ENCODE assay signal across 28 cellular contexts in the genomic region with DNA sequence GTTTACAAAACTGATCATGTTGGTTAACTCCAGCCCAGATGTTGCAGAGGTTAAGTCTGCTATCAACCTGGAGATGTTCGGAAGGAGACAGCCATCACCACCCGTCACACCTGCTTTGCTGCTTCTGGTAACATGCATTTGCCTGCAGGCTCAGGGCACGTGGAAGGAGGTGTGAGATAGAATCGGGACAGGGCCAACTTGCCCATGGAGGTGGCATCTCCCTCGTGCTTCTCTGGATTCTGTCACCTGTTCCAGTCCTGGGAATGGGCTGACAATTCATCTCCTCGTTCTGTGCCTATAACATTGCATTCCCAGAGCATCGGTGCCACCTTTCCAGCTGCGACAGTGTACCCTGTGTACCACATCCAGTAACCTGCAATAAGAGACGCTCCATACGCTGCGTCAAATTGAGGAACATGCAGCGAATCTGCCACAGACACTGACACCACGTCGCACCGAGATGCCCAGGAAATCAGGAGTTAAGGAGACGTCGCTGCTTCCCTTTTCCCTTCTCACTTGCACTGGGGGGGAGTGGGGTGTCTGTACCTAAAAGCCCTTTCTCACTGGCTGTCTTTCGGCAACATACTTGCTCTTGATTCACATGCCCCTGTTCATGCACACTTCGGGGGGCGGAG.
"Had no signal": no experiment of that assay in that cellular context is flagged by ENCODE, and none has a peak within 500 bp of the region (broad histone marks: within the 10 kb centered on the region; RNA-seq: fewer than 3 reads in every experiment).

No MANE protein-coding gene starts in this region.

- H3K27ac Mint-ChIP-seq: activated CD4-positive, alpha-beta memory T cell treated with anti-CD3 and anti-CD28 coated beads for 36 hours; activated CD8-positive, alpha-beta memory T cell treated with anti-CD3 and anti-CD28 coated beads, Interleukin-2, amount 10 ng/mL, durations not matched to agents 7 days and 5 days; activated naive CD4-positive, alpha-beta T cell treated with anti-CD3 and anti-CD28 coated beads, Interleukin-2, amount 10 ng/mL, durations not matched to agents 7 days and 5 days; activated naive CD8-positive, alpha-beta T cell treated with anti-CD3 and anti-CD28 coated beads for 36 hours; T-helper 1 cell treated with Interleukin-12 subunit alpha and Interleukin-12 subunit beta and Interleukin-4 antibody, amounts not matched to agents 30 μg/mL and 1 μg/mL, for 36 hours; T-helper 2 cell treated with Interferon-gamma antibody and Interleukin-4, amounts not matched to agents 5 μg/mL and 100 μg/mL, for 36 hours had no signal

- DNase-seq: activated CD4-positive, alpha-beta memory T cell treated with anti-CD3 and anti-CD28 coated beads for 36 hours; activated CD4-positive, alpha-beta T cell treated with anti-CD3 and anti-CD28 coated beads for 4 hours; activated CD4-positive, alpha-beta T cell treated with anti-CD3 and anti-CD28 coated beads, Interleukin-2, amount 50 U/mL, for 1 hour; activated CD8-positive, alpha-beta memory T cell treated with anti-CD3 and anti-CD28 coated beads for 24 hours; activated CD8-positive, alpha-beta memory T cell treated with anti-CD3 and anti-CD28 coated beads, Interleukin-2, amount 10 ng/mL, durations not matched to agents 7 days and 5 days; activated CD8-positive, alpha-beta memory T cell treated with anti-CD3 and anti-CD28 coated beads, Interleukin-2, amount 50 U/mL, for 48 hours; activated effector memory CD4-positive, alpha-beta T cell treated with Interleukin-2 at 50 U/mL for 16 hours; activated naive CD4-positive, alpha-beta T cell treated with anti-CD3 and anti-CD28 coated beads, Interleukin-2, amount 10 ng/mL, durations not matched to agents 7 days and 5 days; activated naive CD8-positive, alpha-beta T cell treated with anti-CD3 and anti-CD28 coated beads for 36 hours; activated T-cell treated with anti-CD3 and anti-CD28 coated beads, Interleukin-2, amount 50 U/mL, for 48 hours; amniotic stem cell; body of pancreas; NCI-H1105; NCI-H1436; NCI-H1694; NCI-H1930; NCI-H345; NCI-H524 treated with DMSO at 0.1 percent for 48 hours; SHP77 treated with DMSO at 0.1 percent for 48 hours; SK-N-SH had no signal

- H3K27ac ChIP-seq: ascending aorta, body of pancreas, breast epithelium, SJSA1 had no signal

- ATAC-seq: activated CD4-positive, CD25-positive, alpha-beta regulatory T cell treated with anti-CD3 and anti-CD28 coated beads, Interleukin-2, amount 50 U/mL, for 24 hours; activated CD8-positive, alpha-beta memory T cell treated with anti-CD3 and anti-CD28 coated beads, Interleukin-2, amount 10 ng/mL, durations not matched to agents 7 days and 5 days; body of pancreas; K562; Panc1 had no signal

- H3K27me3 Mint-ChIP-seq: activated CD8-positive, alpha-beta memory T cell treated with anti-CD3 and anti-CD28 coated beads, Interleukin-2, amount 10 ng/mL, durations not matched to agents 7 days and 5 days had no signal

- H3K4me3 ChIP-seq: ascending aorta, body of pancreas, breast epithelium, K562, SJSA1 had no signal

- H3K27me3 ChIP-seq: ascending aorta, body of pancreas had no signal

- H3K36me3 ChIP-seq: ascending aorta, breast epithelium, SJSA1 had no signal

- H3K9me3 Mint-ChIP-seq: activated CD4-positive, alpha-beta memory T cell treated with anti-CD3 and anti-CD28 coated beads for 36 hours; activated naive CD4-positive, alpha-beta T cell treated with anti-CD3 and anti-CD28 coated beads, Interleukin-2, amount 10 ng/mL, durations not matched to agents 7 days and 5 days; activated naive CD8-positive, alpha-beta T cell treated with anti-CD3 and anti-CD28 coated beads for 36 hours; T-helper 1 cell treated with Interleukin-12 subunit alpha and Interleukin-12 subunit beta and Interleukin-4 antibody, amounts not matched to agents 30 μg/mL and 1 μg/mL, for 36 hours; T-helper 2 cell treated with Interferon-gamma antibody and Interleukin-4, amounts not matched to agents 5 μg/mL and 100 μg/mL, for 36 hours had no signal

- H3K36me3 Mint-ChIP-seq: activated CD4-positive, alpha-beta memory T cell treated with anti-CD3 and anti-CD28 coated beads for 36 hours; activated CD8-positive, alpha-beta memory T cell treated with anti-CD3 and anti-CD28 coated beads, Interleukin-2, amount 10 ng/mL, durations not matched to agents 7 days and 5 days; activated naive CD4-positive, alpha-beta T cell treated with anti-CD3 and anti-CD28 coated beads, Interleukin-2, amount 10 ng/mL, durations not matched to agents 7 days and 5 days; activated naive CD8-positive, alpha-beta T cell treated with anti-CD3 and anti-CD28 coated beads for 36 hours had no signal

- H3K4me3 Mint-ChIP-seq: activated CD4-positive, alpha-beta memory T cell treated with anti-CD3 and anti-CD28 coated beads for 36 hours; activated CD8-positive, alpha-beta memory T cell treated with anti-CD3 and anti-CD28 coated beads, Interleukin-2, amount 10 ng/mL, durations not matched to agents 7 days and 5 days; activated naive CD4-positive, alpha-beta T cell treated with anti-CD3 and anti-CD28 coated beads, Interleukin-2, amount 10 ng/mL, durations not matched to agents 7 days and 5 days; activated naive CD8-positive, alpha-beta T cell treated with anti-CD3 and anti-CD28 coated beads for 36 hours; T-helper 1 cell treated with Interleukin-12 subunit alpha and Interleukin-12 subunit beta and Interleukin-4 antibody, amounts not matched to agents 30 μg/mL and 1 μg/mL, for 36 hours; T-helper 2 cell treated with Interferon-gamma antibody and Interleukin-4, amounts not matched to agents 5 μg/mL and 100 μg/mL, for 36 hours had no signal

- H3K9me3 ChIP-seq: ascending aorta, body of pancreas, breast epithelium, SJSA1, SK-N-SH had no signal

- H3K4me1 Mint-ChIP-seq: activated CD8-positive, alpha-beta memory T cell treated with anti-CD3 and anti-CD28 coated beads, Interleukin-2, amount 10 ng/mL, durations not matched to agents 7 days and 5 days; activated naive CD4-positive, alpha-beta T cell treated with anti-CD3 and anti-CD28 coated beads, Interleukin-2, amount 10 ng/mL, durations not matched to agents 7 days and 5 days; activated naive CD8-positive, alpha-beta T cell treated with anti-CD3 and anti-CD28 coated beads for 36 hours had no signal

- H3K4me1 ChIP-seq: ascending aorta, body of pancreas, breast epithelium, SJSA1 had no signal

- H3K9ac ChIP-seq: SK-N-SH had no signal

- H3K4me2 ChIP-seq: SK-N-SH had no signal
